Comparison of ENCODE assay signal across 12 cellular contexts in genomic region chr22:17754233-17754925, GRCh38. TPM values are rescaled to one million over a fixed set of nuclear protein-coding genes. Genes with fewer than 3 reads are reported as not detected.
DNase-seq lines count a peak whose midpoint lies in the region; ATAC-seq and TF ChIP-seq lines count a peak whose summit lies in the region.
"Had no signal": no experiment of that assay in that cellular context is flagged by ENCODE, and none has a peak within 500 bp of the region (broad histone marks: within the 10 kb centered on the region; RNA-seq: fewer than 3 reads in every experiment).

No MANE protein-coding gene starts in this region.

- H3K36me3 Mint-ChIP-seq in activated T-helper 2 cell treated with anti-CD3 and anti-CD28 coated beads, Interferon-gamma antibody, Interleukin-2, Interleukin-4, amounts not matched to agents 10 μg/mL and 5 μg/mL and 100 μg/mL, durations not matched to agents 14 hours and 24 hours and 36 hours (ENCODE audit: low read depth) = no peaks in the 10 kb centered on the region

- no peaks in the 10 kb centered on the region for H3K27me3 ChIP-seq in GM06990 (replicated peaks; ENCODE audit: control insufficient read depth, insufficient read depth, low read length)
- no peaks in the 10 kb centered on the region for H3K27me3 ChIP-seq in right cardiac atrium (ENCODE audit: control insufficient read depth, insufficient read depth)
- H3K27me3 ChIP-seq in thyroid gland = no peaks in the 10 kb centered on the region
- H3K27me3 ChIP-seq: body of pancreas had no signal

- ATAC-seq in right cardiac atrium = peak; percentile 16 to 27
- no peak for ATAC-seq in GM21717 (IDR thresholded peaks at IDR 0.05; ENCODE audit: unreplicated experiment)
- ATAC-seq: body of pancreas had no signal

- intact Hi-C loops in right cardiac atrium (cut with DNase I) = no loop called here
- intact Hi-C loops in thyroid gland (cut with DNase I) = no loop called here
- intact Hi-C loops in activated T-helper 2 cell treated with anti-CD3 and anti-CD28 coated beads, Interferon-gamma antibody, Interleukin-2, Interleukin-4, amounts not matched to agents 10 μg/mL and 5 μg/mL and 100 μg/mL, durations not matched to agents 14 hours and 24 hours and 36 hours (cut with micrococcal nuclease) = no loop called here

- H3K4me3 ChIP-seq in GM06990 (replicated peaks; ENCODE audit: low read depth, low read length) (no peak overlapping the region), right cardiac atrium (ENCODE audit: low read length) (no peak overlapping the region), thyroid gland (replicated peaks in 1 of 3) (no peak overlapping the region)
- H3K4me3 ChIP-seq: body of pancreas had no signal

- no peaks in the 10 kb centered on the region for H3K4me1 Mint-ChIP-seq in activated T-helper 2 cell treated with anti-CD3 and anti-CD28 coated beads, Interferon-gamma antibody, Interleukin-2, Interleukin-4, amounts not matched to agents 10 μg/mL and 5 μg/mL and 100 μg/mL, durations not matched to agents 14 hours and 24 hours and 36 hours (ENCODE audit: low read depth)

- H3K4me1 ChIP-seq in right cardiac atrium (ENCODE audit: control insufficient read depth, insufficient read depth, low read length) (no peaks in the 10 kb centered on the region), thyroid gland (no peaks in the 10 kb centered on the region)
- H3K4me1 ChIP-seq: body of pancreas had no signal

- no peaks in the 10 kb centered on the region for H3K9me3 ChIP-seq in right cardiac atrium (ENCODE audit: control insufficient read depth, low read length)
- H3K9me3 ChIP-seq in thyroid gland = no peaks in the 10 kb centered on the region
- H3K9me3 ChIP-seq: body of pancreas had no signal

- no peaks in the 10 kb centered on the region for H3K9me3 Mint-ChIP-seq in activated T-helper 2 cell treated with anti-CD3 and anti-CD28 coated beads, Interferon-gamma antibody, Interleukin-2, Interleukin-4, amounts not matched to agents 10 μg/mL and 5 μg/mL and 100 μg/mL, durations not matched to agents 14 hours and 24 hours and 36 hours

- 88% methylated on average over 14 of the region's 14 CpGs for WGBS in right cardiac atrium
- WGBS in thyroid gland, 2 donors = 89 to 91% methylated on average over 12 to 14 of the region's 14 CpGs

- peaks cover 4% of the 10 kb centered on the region for H3K36me3 ChIP-seq in GM06990 (ENCODE audit: control insufficient read depth, insufficient read depth, low read length)
- H3K36me3 ChIP-seq in thyroid gland = no peaks in the 10 kb centered on the region

- H3K4me3 Mint-ChIP-seq in activated T-helper 2 cell treated with anti-CD3 and anti-CD28 coated beads, Interferon-gamma antibody, Interleukin-2, Interleukin-4, amounts not matched to agents 10 μg/mL and 5 μg/mL and 100 μg/mL, durations not matched to agents 14 hours and 24 hours and 36 hours (ENCODE audit: low read depth) = no peak overlapping the region

- H3K27ac Mint-ChIP-seq in activated T-helper 2 cell treated with anti-CD3 and anti-CD28 coated beads, Interferon-gamma antibody, Interleukin-2, Interleukin-4, amounts not matched to agents 10 μg/mL and 5 μg/mL and 100 μg/mL, durations not matched to agents 14 hours and 24 hours and 36 hours = no peak overlapping the region

- TF ChIP-seq POLR2A in thyroid gland (IDR thresholded peaks at IDR 0.05) = no peak

- no peak for DNase-seq in GM06990 (ENCODE audit: extremely low read depth, insufficient read length)
- peak in 1 of 3 donors; percentile 41 for DNase-seq in right cardiac atrium
- no peak for DNase-seq in thyroid gland
- no peak for DNase-seq in superior temporal gyrus (ENCODE audit: extremely low spot score)
- DNase-seq in activated T-helper 2 cell treated with anti-CD3 and anti-CD28 coated beads, Interferon-gamma antibody, Interleukin-2, Interleukin-4, amounts not matched to agents 10 μg/mL and 5 μg/mL and 100 μg/mL, durations not matched to agents 14 hours and 24 hours and 36 hours (ENCODE audit: low spot score) = no peak
- DNase-seq: body of pancreas, HCEC 1CT, Karpas-422, mammary epithelial cell had no signal

- TF ChIP-seq CTCF in 22Rv1 (IDR thresholded peaks at IDR 0.05) = peak; percentile 30
- TF ChIP-seq CTCF in GM06990 (IDR thresholded peaks at IDR 0.05; ENCODE audit: insufficient read depth, low read length, poor library complexity, severe bottlenecking) = peak; percentile 30
- TF ChIP-seq CTCF in VCaP (conservative IDR thresholded peaks at IDR 0.05) = peak; percentile 49
- TF ChIP-seq CTCF in thyroid gland (IDR thresholded peaks at IDR 0.05) = no peak

- peaks cover 6% of the 10 kb centered on the region for H3K27me3 Mint-ChIP-seq in activated T-helper 2 cell treated with anti-CD3 and anti-CD28 coated beads, Interferon-gamma antibody, Interleukin-2, Interleukin-4, amounts not matched to agents 10 μg/mL and 5 μg/mL and 100 μg/mL, durations not matched to agents 14 hours and 24 hours and 36 hours (ENCODE audit: low read depth)

- no peak overlapping the region for H3K27ac ChIP-seq in 22Rv1
- H3K27ac ChIP-seq in VCaP = no peak overlapping the region
- H3K27ac ChIP-seq in right cardiac atrium (ENCODE audit: low read length) = no peak overlapping the region
- no peak overlapping the region for H3K27ac ChIP-seq in thyroid gland
- H3K27ac ChIP-seq: body of pancreas had no signal

RNA-seq across cellular contexts. Expression of gene BID, which starts 19.9 kb away (rescaled TPM):
- total RNA-seq in right cardiac atrium (10 to 100 TPM in 3 of 4 donors, 1 to 10 TPM in 1; 7.2 to 13.1 (median 11.3) TPM), thyroid gland (10 to 100 TPM in 3 of 4 donors, 1 to 10 TPM in 1; 4.6 to 18.3 (median 14.9) TPM)
- 12.7 TPM for polyA plus RNA-seq in right cardiac atrium
- 11.5 and 14.3 TPM in 2 replicates for total RNA-seq in activated T-helper 2 cell treated with anti-CD3 and anti-CD28 coated beads, Interferon-gamma antibody, Interleukin-2, Interleukin-4, amounts not matched to agents 10 μg/mL and 5 μg/mL and 100 μg/mL, durations not matched to agents 14 hours and 24 hours and 36 hours

Comparison
In these comparisons a context has a peak if more than half of its experiments do, and no peak if none do; other contexts are left out.
1. CTCF ChIP-seq: peak in 22Rv1 (single experiment), GM06990 (single experiment) and VCaP (single experiment); none in thyroid gland (0 of 6).